Comparison of ENCODE assay signal across 8 cellular contexts in genomic region chr18:74147779-74148542, GRCh38. TPM values are rescaled to one million over a fixed set of nuclear protein-coding genes. Genes with fewer than 3 reads are reported as not detected.
DNase-seq lines count a peak whose midpoint lies in the region; ATAC-seq, FAIRE-seq and TF ChIP-seq lines count a peak whose summit lies in the region.

FBXO15 (minus strand) TSS chr18:74147834; CDS start chr18:74147785, 49 bp downstream.
TIMM21 (plus strand) TSS chr18:74148523; CDS start chr18:74148809, 286 bp downstream.

- peak; percentile 90 for ATAC-seq in HG02840 (IDR thresholded peaks at IDR 0.05; ENCODE audit: low FRiP score, unreplicated experiment)
- peak; percentile 95 to 98 (median 96) for ATAC-seq in pancreas

- H3K4me3 ChIP-seq in cardiac muscle cell (peak within 1 kb of the TSS; percentile 86), pancreas (peak within 1 kb of the TSS; percentile 63 to 73 (median 70)), tibial artery (peak within 1 kb of the TSS; percentile 72 to 74)

- H3K36me3 ChIP-seq in cardiac muscle cell: no peaks in the 10 kb centered on the region
- H3K36me3 ChIP-seq in pancreas: no peaks in the 10 kb centered on the region
- H3K36me3 ChIP-seq in tibial artery: peaks cover 0 to 14% (median 0%) of the 10 kb centered on the region in 3 donors

- TF ChIP-seq CTCF in cardiac muscle cell (IDR thresholded peaks at IDR 0.05; ENCODE audit: low read depth, low read length): no peak
- TF ChIP-seq CTCF in pancreas (IDR thresholded peaks at IDR 0.05): no peak
- peak in 1 of 2 experiments; percentile 5 for TF ChIP-seq CTCF in tibial artery (IDR thresholded peaks at IDR 0.05)

- H3K27me3 ChIP-seq in cardiac muscle cell (peaks cover 6% of the 10 kb centered on the region), pancreas (no peaks in the 10 kb centered on the region), tibial artery (no peaks in the 10 kb centered on the region)

- H3K27ac ChIP-seq in adipose tissue (ENCODE audit: low read depth, low read length): peak within 1 kb of the TSS; percentile 19
- peak within 1 kb of the TSS; percentile 88 for H3K27ac ChIP-seq in cardiac muscle cell
- H3K27ac ChIP-seq in pancreas: peak within 1 kb of the TSS; percentile 53 to 95 (median 84)
- peak within 1 kb of the TSS; percentile 86 to 92 for H3K27ac ChIP-seq in tibial artery

- DNase-seq in GM12892 (ENCODE audit: insufficient read length): peak; percentile 76
- DNase-seq in NCI-H1436 (lab: John Stamatoyannopoulos, UW): peak; percentile 96
- DNase-seq in SW480 (ENCODE audit: low spot score): peak; percentile 90
- DNase-seq in cardiac muscle cell (ENCODE audit: low read depth in 1 of 2, low spot score in 1 of 2): peak; percentile 98
- DNase-seq in pancreas: peak; percentile 94 to 98 (median 95)
- DNase-seq in tibial artery: peak; percentile 97 to 98

- peak; percentile 100 for FAIRE-seq in GM12892 (lab: Jason Lieb, UNC)
- FAIRE-seq in pancreas (lab: Jason Lieb, UNC): peak; percentile 97

- TF ChIP-seq POLR2A in GM12892 (IDR thresholded peaks at IDR 0.05; ENCODE audit: low read depth, low read length): peak; percentile 73

- H3K9me3 ChIP-seq in cardiac muscle cell (ENCODE audit: low read depth) (no peaks in the 10 kb centered on the region), pancreas (no peaks in the 10 kb centered on the region), tibial artery (no peaks in the 10 kb centered on the region)

- H3K4me1 ChIP-seq in cardiac muscle cell (ENCODE audit: low read depth) (peaks cover 12% of the 10 kb centered on the region), pancreas (peaks cover 0 to 17% (median 14%) of the 10 kb centered on the region in 3 donors), tibial artery (peaks cover 0 to 36% (median 27%) of the 10 kb centered on the region in 4 donors)

- intact Hi-C loops in pancreas (cut with DNase I) (no loop called here), tibial artery (cut with DNase I; ENCODE audit: low total_unique reads) (loop anchor here (2.0 to 5.0 kb wide), 2 partner anchors 144 to 349 kb away; partner anchors contain the start of genes CNDP2 and CYB5A)

- 0% methylated on average over 58 of the region's 58 CpGs for WGBS in adipose tissue, 3 donors
- WGBS in pancreas, 2 donors: 0% methylated on average over 56 to 58 of the region's 58 CpGs

RNA-seq across cellular contexts. Expression of gene FBXO15, which starts in this region (rescaled TPM):
- polyA plus RNA-seq in GM12892 (2012; ENCODE audit: missing spikeins): 0.25 TPM
- polyA plus RNA-seq in adipose tissue (under 1 TPM in 2 of 3 donors, not detected in 1; 0.31 to 0.83 TPM), cardiac muscle cell (4.6 and 6.7 TPM in 2 replicates), pancreas (1 to 10 TPM; 1.3 to 7.1 TPM)
- total RNA-seq in cardiac muscle cell (1.3 and 3.5 TPM in 2 replicates), pancreas (1 to 10 TPM in 1 of 6 donors, under 1 TPM in 5; 0.37 to 2.5 (median 0.71) TPM)

RNA-seq across cellular contexts. Expression of gene TIMM21, which starts in this region (rescaled TPM):
- polyA plus RNA-seq in GM12892 (2012; ENCODE audit: missing spikeins): 49.0 TPM
- polyA plus RNA-seq in adipose tissue (10 to 100 TPM; 12.1 to 28.0 (median 23.1) TPM), cardiac muscle cell (120 and 147 TPM in 2 replicates), pancreas (10 to 100 TPM in 1 of 2 donors, 1 to 10 TPM in 1; 7.5 to 14.3 TPM)
- total RNA-seq in cardiac muscle cell (30.9 and 57.3 TPM in 2 replicates), pancreas (10 to 100 TPM in 3 of 6 donors, 1 to 10 TPM in 3; 6.0 to 13.3 (median 10.0) TPM)

Comparison
In these comparisons a context has a peak if more than half of its experiments do, and no peak if none do; other contexts are left out.
1. Peak in every context shown above with its lines: DNase-seq, ATAC-seq, H3K4me3 ChIP-seq and H3K27ac ChIP-seq.
2. H3K27ac ChIP-seq: peak in every context shown above with its lines; median percentile 89 in tibial artery; 88 in cardiac muscle cell; 84 in pancreas; 19 in adipose tissue.